16 cellular contexts compared by ENCODE assay signal in the genomic region with DNA sequence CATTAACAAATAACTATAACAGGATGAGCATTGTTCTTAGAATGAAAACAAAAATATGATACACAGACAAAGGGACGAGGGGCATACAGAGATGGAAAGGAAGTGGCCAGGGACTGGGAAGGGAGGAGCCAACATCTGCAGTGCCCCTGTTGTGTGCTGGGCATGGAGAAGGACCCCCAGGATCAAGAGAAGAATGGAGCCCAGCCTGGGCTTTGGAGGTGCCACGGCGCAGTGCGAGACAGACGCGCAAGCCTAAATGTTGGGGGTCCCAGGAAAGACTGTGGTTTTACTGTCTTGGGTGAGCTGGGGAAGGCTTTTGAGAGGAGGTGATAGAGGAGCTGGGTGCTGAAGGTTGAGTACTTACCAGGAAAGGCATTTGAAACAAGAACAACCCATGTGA. TPM values are rescaled to one million over a fixed set of nuclear protein-coding genes. Genes with fewer than 3 reads are reported as not detected.
DNase-seq lines count a peak whose midpoint lies in the region; ATAC-seq and TF ChIP-seq lines count a peak whose summit lies in the region.
"Had no signal": no experiment of that assay in that cellular context is flagged by ENCODE, and none has a peak within 500 bp of the region (broad histone marks: within the 10 kb centered on the region; RNA-seq: fewer than 3 reads in every experiment).

No MANE protein-coding gene starts in this region.

- H3K27me3 Mint-ChIP-seq in central memory CD8-positive, alpha-beta T cell = no peaks in the 10 kb centered on the region
- H3K27me3 Mint-ChIP-seq: stimulated activated memory B cell treated with anti-CD40 and anti-IgM and Interleukin-4, amounts not matched to agents 10 μg/mL and 1 μg/mL and 100 μg/mL, for 72 hours had no signal

- TF ChIP-seq CTCF in PC-9 (conservative IDR thresholded peaks at IDR 0.05) = no peak

- H3K79me2 ChIP-seq in PC-9 (ENCODE audit: low read depth) = no peaks in the 10 kb centered on the region

- H3K27me3 ChIP-seq in PC-9 (ENCODE audit: insufficient read depth, low read depth) (no peaks in the 10 kb centered on the region), mucosa of rectum (ENCODE audit: control insufficient read depth in 2 of 2, insufficient read depth in 2 of 2, low read length in 2 of 2) (no peaks in the 10 kb centered on the region), thymus (ENCODE audit: control insufficient read depth, insufficient read depth) (no peaks in the 10 kb centered on the region)

- POLR2A ChIA-PET in PC-9 (lab: Charles Lee; ENCODE audit: unreplicated experiment) = no interaction called here

- peak overlapping the region; percentile 6 for H3K27ac Mint-ChIP-seq in central memory CD8-positive, alpha-beta T cell (ENCODE audit: low read depth)
- H3K27ac Mint-ChIP-seq: stimulated activated memory B cell treated with anti-CD40 and anti-IgM and Interleukin-4, amounts not matched to agents 10 μg/mL and 1 μg/mL and 100 μg/mL, for 72 hours had no signal

- DNase-seq in PC-9 = no peak
- DNase-seq in central memory CD8-positive, alpha-beta T cell (ENCODE audit: low spot score in 2 of 2) = no peak
- no peak for DNase-seq in retina
- DNase-seq in activated gamma-delta T cell (lab: John Stamatoyannopoulos, UW) = no peak
- DNase-seq: activated CD4-positive, alpha-beta T cell treated with anti-CD3 and anti-CD28 coated beads, Interleukin-2, amount 50 U/mL, for 48 hours; KBM-7; mesendoderm; NCI-H1694; NCI-H526; stimulated activated CD4-positive, alpha-beta T cell treated with anti-CD3 and anti-CD28 coated beads, Interleukin-4, amount 100 ng/mL, for 24 hours had no signal

- no peak overlapping the region for H3K4me3 ChIP-seq in PC-9
- H3K4me3 ChIP-seq in mucosa of rectum (ENCODE audit: low read length in 2 of 2) = no peak overlapping the region
- H3K4me3 ChIP-seq in thymus (ENCODE audit: low read length) = no peak overlapping the region
- H3K4me3 ChIP-seq: prostate gland had no signal

- ATAC-seq in central memory CD8-positive, alpha-beta T cell (replicated peaks; ENCODE audit: extremely low read depth, poor library complexity, severe bottlenecking) = no peak
- no peak for ATAC-seq in esophagus mucosa
- ATAC-seq: stimulated activated memory B cell treated with anti-CD40 and anti-IgM and Interleukin-4, amounts not matched to agents 10 μg/mL and 1 μg/mL and 100 μg/mL, for 72 hours had no signal

- no peak overlapping the region for H3K4me3 Mint-ChIP-seq in central memory CD8-positive, alpha-beta T cell
- H3K4me3 Mint-ChIP-seq: brain; stimulated activated memory B cell treated with anti-CD40 and anti-IgM and Interleukin-4, amounts not matched to agents 10 μg/mL and 1 μg/mL and 100 μg/mL, for 72 hours had no signal

- no peaks in the 10 kb centered on the region for H3K9me3 Mint-ChIP-seq in central memory CD8-positive, alpha-beta T cell
- H3K9me3 Mint-ChIP-seq: brain; stimulated activated memory B cell treated with anti-CD40 and anti-IgM and Interleukin-4, amounts not matched to agents 10 μg/mL and 1 μg/mL and 100 μg/mL, for 72 hours had no signal

- no TSS peak for BruUV-seq in PC-9 (replicated peaks; lab: Mats Ljungman, UMichigan)

- peak overlapping the region; percentile 42 for H3K4me2 ChIP-seq in PC-9

- intact Hi-C loops in PC-9 (cut with micrococcal nuclease; ENCODE audit: unreplicated experiment) = no loop called here

- CTCF ChIA-PET in PC-9 (lab: Charles Lee) = interaction anchor here (0.6 kb wide), 1 partner anchor 34 kb away, joined by 6 read pairs; no protein-coding TSS in a partner anchor

- H3K36me3 ChIP-seq in PC-9 (ENCODE audit: low read depth) (no peaks in the 10 kb centered on the region), mucosa of rectum (ENCODE audit: control insufficient read depth in 2 of 2, insufficient read depth in 2 of 2, low read length in 2 of 2) (no peaks in the 10 kb centered on the region), thymus (ENCODE audit: control insufficient read depth, insufficient read depth) (no peaks in the 10 kb centered on the region)
- H3K36me3 ChIP-seq: prostate gland had no signal

- H3K9me3 ChIP-seq in PC-9 (ENCODE audit: insufficient read depth, low read depth) (no peaks in the 10 kb centered on the region), mucosa of rectum (ENCODE audit: control insufficient read depth in 2 of 2, low read length in 2 of 2) (no peaks in the 10 kb centered on the region), thymus (ENCODE audit: control insufficient read depth) (no peaks in the 10 kb centered on the region)
- H3K9me3 ChIP-seq: prostate gland had no signal

- no peak overlapping the region for H2AFZ ChIP-seq in PC-9

- H3K9me2 ChIP-seq in PC-9 (ENCODE audit: insufficient read depth) = no peaks in the 10 kb centered on the region

- peak overlapping the region; percentile 97 for H3K27ac ChIP-seq in PC-9
- H3K27ac ChIP-seq in mucosa of rectum (ENCODE audit: low read depth in 2 of 2, low read length in 2 of 2) = peak overlapping the region; percentile 41 to 53
- H3K27ac ChIP-seq in thymus (ENCODE audit: low read depth) = peak overlapping the region; percentile 79
- H3K27ac ChIP-seq: prostate gland had no signal

- no peak overlapping the region for H3K9ac ChIP-seq in mucosa of rectum (ENCODE audit: low read depth in 1 of 2, low read length in 2 of 2)

- H3K4me1 ChIP-seq in PC-9 (replicated peaks; ENCODE audit: insufficient read depth) (peaks cover 60% of the 10 kb centered on the region), mucosa of rectum (ENCODE audit: control insufficient read depth in 2 of 2, insufficient read depth in 2 of 2, low read length in 2 of 2) (peaks cover 1 to 8% of the 10 kb centered on the region in 2 donors), thymus (ENCODE audit: control insufficient read depth, insufficient read depth, low read length) (peaks cover 36% of the 10 kb centered on the region)
- H3K4me1 ChIP-seq: prostate gland had no signal

- H3F3A ChIP-seq in PC-9 (ENCODE audit: insufficient read depth, low read depth) = peaks cover 47% of the 10 kb centered on the region

- peaks cover 18% of the 10 kb centered on the region for H3K4me1 Mint-ChIP-seq in central memory CD8-positive, alpha-beta T cell

- H3K36me3 Mint-ChIP-seq in central memory CD8-positive, alpha-beta T cell (ENCODE audit: insufficient read depth) = no peaks in the 10 kb centered on the region
- H3K36me3 Mint-ChIP-seq: brain; stimulated activated memory B cell treated with anti-CD40 and anti-IgM and Interleukin-4, amounts not matched to agents 10 μg/mL and 1 μg/mL and 100 μg/mL, for 72 hours had no signal

- WGBS in thymus = 83% methylated on average over 6 of the region's 6 CpGs

- no peaks in the 10 kb centered on the region for H4K20me1 ChIP-seq in PC-9 (ENCODE audit: insufficient read depth)

RNA-seq across cellular contexts. Expression of a gene that starts 28.4 kb away (rescaled TPM):
- total RNA-seq in PC-9 (2021) (10.3 and 18.4 TPM in 2 replicates), esophagus mucosa (101 TPM)
- 272 TPM for polyA plus RNA-seq in thymus

RNA-seq across cellular contexts. Expression of a gene that starts 34.6 kb away (rescaled TPM):
- 106 and 159 TPM in 2 replicates for total RNA-seq in PC-9 (2021)
- 69.2 TPM for polyA plus RNA-seq in thymus
- 58.3 TPM for total RNA-seq in esophagus mucosa

Comparison
In these comparisons a context has a peak if more than half of its experiments do, and no peak if none do; other contexts are left out.
1. H3K27ac ChIP-seq: peak in every context shown above with its lines; median percentile 97 in PC-9; 79 in thymus; 47 in mucosa of rectum.